In genomic region chr17:55275894-55276804, GRCh38 we compare ENCODE assay signal across 2 cellular contexts.
TF ChIP-seq lines count a peak whose summit lies in the region.

No MANE protein-coding gene starts in this region.

TF ChIP-seq in SK-N-SH treated with all-trans-retinoic acid at 6 μM for 48 hours, 23 proteins besides CTCF, POLR2A, EP300 and RAD21 (continued from another document):
- TF ChIP-seq ARNTL (CRISPR knock-in tag; IDR thresholded peaks at IDR 0.05; ENCODE audit: borderline replicate concordance, low read depth) (no peak), OSR1 (CRISPR knock-in tag; IDR thresholded peaks at IDR 0.05) (no peak), ZFP3 (CRISPR knock-in tag; IDR thresholded peaks at IDR 0.05) (no peak), TSHZ2 (CRISPR knock-in tag; IDR thresholded peaks at IDR 0.05) (no peak), ZNF70 (CRISPR knock-in tag; IDR thresholded peaks at IDR 0.05) (no peak), CSRNP3 (CRISPR knock-in tag; IDR thresholded peaks at IDR 0.05) (no peak), CSDC2 (CRISPR knock-in tag; IDR thresholded peaks at IDR 0.05) (no peak), ZNF8 (CRISPR knock-in tag; IDR thresholded peaks at IDR 0.05) (no peak)

TF ChIP-seq in SK-N-SH, 30 proteins besides CTCF, POLR2A, EP300 and RAD21 (continued from another document):
- no peak for TF ChIP-seq ZBTB33 (IDR thresholded peaks at IDR 0.05; ENCODE audit: borderline replicate concordance, low read depth)
TF ChIP-seq in SK-N-SH: peak in this region for 0.
